ENCODE assay signal across 9 cellular contexts in the genomic region with DNA sequence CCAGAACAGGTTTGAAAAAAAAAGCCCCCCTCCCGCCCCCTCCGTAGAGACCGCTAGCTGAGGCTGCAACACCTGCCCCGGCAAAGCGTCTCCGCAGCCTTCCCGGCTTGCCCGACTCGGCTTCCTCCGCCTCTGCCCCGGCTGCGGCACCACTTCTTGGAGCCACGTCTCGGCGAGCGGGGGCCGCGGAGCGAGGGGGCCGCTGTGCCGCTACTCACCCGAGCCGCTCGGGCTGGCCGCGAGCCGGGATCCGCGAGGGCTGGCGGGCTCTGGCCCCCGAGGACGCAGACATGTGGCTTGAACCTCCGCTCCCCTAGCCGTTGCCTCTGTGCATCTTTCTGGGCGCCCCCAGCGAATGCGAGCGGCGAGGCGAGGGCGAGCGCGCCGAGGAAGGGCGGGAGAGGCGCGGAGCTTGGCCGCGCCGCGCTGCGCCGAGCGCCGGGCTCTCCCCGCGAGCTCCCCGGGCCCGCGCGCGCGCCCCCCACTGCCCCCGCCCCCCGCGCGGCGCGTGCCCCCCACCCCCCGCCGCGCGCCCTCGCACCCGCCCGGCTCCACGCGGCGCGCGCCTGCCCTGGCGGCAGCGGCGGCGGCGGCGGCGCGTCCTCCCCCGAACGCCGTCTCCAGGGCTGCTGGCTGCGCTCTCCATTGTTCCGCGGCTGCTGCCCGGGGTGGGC.
DNase-seq lines count a peak whose midpoint lies in the region; ATAC-seq and TF ChIP-seq lines count a peak whose summit lies in the region.
"Had no signal": no experiment of that assay in that cellular context is flagged by ENCODE, and none has a peak within 500 bp of the region (broad histone marks: within the 10 kb centered on the region; RNA-seq: fewer than 3 reads in every experiment).

No MANE protein-coding gene starts in this region.

- peak; percentile 62 for DNase-seq in NCI-H748 (lab: John Stamatoyannopoulos, UW; ENCODE audit: unreplicated experiment)
- no peak for DNase-seq in NCI-H748 treated with DMSO at 0.1 percent for 48 hours (lab: John Stamatoyannopoulos, UW)
- DNase-seq in WERI-Rb-1: peak; percentile 29
- DNase-seq in iPS-NIHi7 (ENCODE audit: extremely low spot score): peak; percentile 52
- DNase-seq in H4 (ENCODE audit: low spot score): no peak
- no peak for DNase-seq in CD4-positive, alpha-beta memory T cell
- DNase-seq: activated naive CD4-positive, alpha-beta T cell treated with anti-CD3 and anti-CD28 coated beads, Interleukin-2, amount 50 U/mL, for 16 hours had no signal

- peaks cover 34 to 44% of the 10 kb centered on the region in 2 donors for H3K27me3 Mint-ChIP-seq in CD4-positive, alpha-beta memory T cell

- H3K27ac ChIP-seq in WERI-Rb-1 (no peak overlapping the region), temporal lobe (ENCODE audit: low read depth, low read length) (peak overlapping the region; percentile 82)
- H3K27ac ChIP-seq in CD4-positive, alpha-beta memory T cell (ENCODE audit: low read depth, low read length): no peak overlapping the region

- no peaks in the 10 kb centered on the region for H3K9me3 Mint-ChIP-seq in CD4-positive, alpha-beta memory T cell

- peaks cover 27% of the 10 kb centered on the region for H3K27me3 ChIP-seq in WERI-Rb-1 (ENCODE audit: insufficient read depth, low read depth, severe bottlenecking)
- H3K27me3 ChIP-seq in CD4-positive, alpha-beta memory T cell (ENCODE audit: insufficient read depth, low read length): peaks cover 20% of the 10 kb centered on the region

- CTCF ChIA-PET in CD4-positive, alpha-beta memory T cell (lab: Charles Lee; ENCODE audit: partially characterized antibody): no interaction called here

- no peak overlapping the region for H3K4me3 Mint-ChIP-seq in CD4-positive, alpha-beta memory T cell

- H3K36me3 ChIP-seq in WERI-Rb-1: no peaks in the 10 kb centered on the region
- H3K36me3 ChIP-seq in CD4-positive, alpha-beta memory T cell (ENCODE audit: insufficient read depth, low read length): no peaks in the 10 kb centered on the region

- no peak for TF ChIP-seq CTCF in WERI-Rb-1 (IDR thresholded peaks at IDR 0.05; ENCODE audit: low read depth, low read length)

- H3K4me1 Mint-ChIP-seq in CD4-positive, alpha-beta memory T cell: peaks cover 0 to 10% (median 2%) of the 10 kb centered on the region in 4 donors

- no peak for ATAC-seq in HG02798 (IDR thresholded peaks at IDR 0.05; ENCODE audit: poor library complexity, unreplicated experiment)

- H3K4me3 ChIP-seq in WERI-Rb-1 (ENCODE audit: low read depth, low read length): peak overlapping the region; percentile 57
- H3K4me3 ChIP-seq in CD4-positive, alpha-beta memory T cell (ENCODE audit: low read length in 2 of 2): no peak overlapping the region

- intact Hi-C loops in CD4-positive, alpha-beta memory T cell (cut with micrococcal nuclease): no loop called here

- H3K27ac Mint-ChIP-seq in CD4-positive, alpha-beta memory T cell: no peak overlapping the region

- no peaks in the 10 kb centered on the region for H3K36me3 Mint-ChIP-seq in CD4-positive, alpha-beta memory T cell

- POLR2A ChIA-PET in CD4-positive, alpha-beta memory T cell (lab: Charles Lee; ENCODE audit: partially characterized antibody): no interaction called here

- no peaks in the 10 kb centered on the region for H3K9me3 ChIP-seq in WERI-Rb-1 (ENCODE audit: severe bottlenecking)
- no peaks in the 10 kb centered on the region for H3K9me3 ChIP-seq in CD4-positive, alpha-beta memory T cell (ENCODE audit: control insufficient read depth in 1 of 2, low read length in 2 of 2)

- H3K4me1 ChIP-seq in CD4-positive, alpha-beta memory T cell (ENCODE audit: insufficient read depth, low read length): no peaks in the 10 kb centered on the region

Comparison
In these comparisons a context has a peak if more than half of its experiments do, and no peak if none do; other contexts are left out.
1. DNase-seq: peak in NCI-H748 (single experiment), WERI-Rb-1 (single experiment) and iPS-NIHi7 (single experiment); none in NCI-H748 treated with DMSO at 0.1 percent for 48 hours (single experiment), H4 (single experiment) and CD4-positive, alpha-beta memory T cell (0 of 5).